Comparison of ENCODE assay signal across 1 cellular context in genomic region chr1:143919127-143919526, GRCh38. TPM values are rescaled to one million over a fixed set of nuclear protein-coding genes. Genes with fewer than 3 reads are reported as not detected.
"Had no signal": no experiment of that assay in that cellular context is flagged by ENCODE, and none has a peak within 500 bp of the region (broad histone marks: within the 10 kb centered on the region; RNA-seq: fewer than 3 reads in every experiment).

No MANE protein-coding gene starts in this region.

RNA-seq across cellular contexts. Expression of gene FAM72C, which starts 52.7 kb away (rescaled TPM):
- total RNA-seq: HT-29 had no signal
